Comparison of ENCODE assay signal across 11 cellular contexts in genomic region chr4:181261279-181261678, GRCh38.
DNase-seq lines count a peak whose midpoint lies in the region; ATAC-seq and TF ChIP-seq lines count a peak whose summit lies in the region.
"Had no signal": no experiment of that assay in that cellular context is flagged by ENCODE, and none has a peak within 500 bp of the region (broad histone marks: within the 10 kb centered on the region; RNA-seq: fewer than 3 reads in every experiment).

No MANE protein-coding gene starts in this region.

- H3K4me1 Mint-ChIP-seq in nephron (peaks cover 5% of the 10 kb centered on the region), natural killer cell (no peaks in the 10 kb centered on the region)
- H3K4me1 Mint-ChIP-seq in activated naive CD4-positive, alpha-beta T cell treated with anti-CD3 and anti-CD28 coated beads, Interleukin-2, amount 10 ng/mL, durations not matched to agents 7 days and 5 days: no peaks in the 10 kb centered on the region

- intact Hi-C loops in natural killer cell (cut with micrococcal nuclease): no loop called here

- ATAC-seq in GM19351 (IDR thresholded peaks at IDR 0.05; ENCODE audit: unreplicated experiment) (no peak), natural killer cell (no peak)
- ATAC-seq: activated CD4-positive, CD25-positive, alpha-beta regulatory T cell treated with anti-CD3 and anti-CD28 coated beads, Interleukin-2, amount 50 U/mL, for 24 hours; left cardiac atrium had no signal

- peak; percentile 29 for DNase-seq in D341Med (ENCODE audit: low spot score)
- peak; percentile 7 for DNase-seq in amniotic stem cell (lab: John Stamatoyannopoulos, UW)
- DNase-seq in H7: no peak
- DNase-seq in natural killer cell: no peak
- DNase-seq in activated naive CD4-positive, alpha-beta T cell treated with anti-CD3 and anti-CD28 coated beads, Interleukin-2, amount 10 ng/mL, durations not matched to agents 7 days and 5 days: no peak
- DNase-seq: left cardiac atrium, Peyer's patch had no signal

- no peaks in the 10 kb centered on the region for H3K36me3 ChIP-seq in H7 (replicated peaks; ENCODE audit: control insufficient read depth, insufficient read depth, low read length)
- H3K36me3 ChIP-seq: Peyer's patch had no signal

- CTCF ChIA-PET in activated naive CD4-positive, alpha-beta T cell treated with anti-CD3 and anti-CD28 coated beads, Interleukin-2, amount 10 ng/mL, durations not matched to agents 7 days and 5 days (lab: Charles Lee): no interaction called here

- no peak overlapping the region for H3K4me3 ChIP-seq in H7 (ENCODE audit: insufficient read depth, low read depth, low read length)
- H3K4me3 ChIP-seq: Peyer's patch had no signal

- H3K27me3 Mint-ChIP-seq in nephron (ENCODE audit: low read depth) (peaks cover 4% of the 10 kb centered on the region), natural killer cell (ENCODE audit: low read depth in 2 of 2) (no peaks in the 10 kb centered on the region)
- no peaks in the 10 kb centered on the region for H3K27me3 Mint-ChIP-seq in activated naive CD4-positive, alpha-beta T cell treated with anti-CD3 and anti-CD28 coated beads, Interleukin-2, amount 10 ng/mL, durations not matched to agents 7 days and 5 days

- H3K27ac Mint-ChIP-seq in nephron: no peak overlapping the region
- H3K27ac Mint-ChIP-seq in natural killer cell: no peak overlapping the region
- H3K27ac Mint-ChIP-seq in activated naive CD4-positive, alpha-beta T cell treated with anti-CD3 and anti-CD28 coated beads, Interleukin-2, amount 10 ng/mL, durations not matched to agents 7 days and 5 days: no peak overlapping the region

- no peak overlapping the region for H3K4me3 Mint-ChIP-seq in nephron
- no peak overlapping the region for H3K4me3 Mint-ChIP-seq in natural killer cell
- no peak overlapping the region for H3K4me3 Mint-ChIP-seq in activated naive CD4-positive, alpha-beta T cell treated with anti-CD3 and anti-CD28 coated beads, Interleukin-2, amount 10 ng/mL, durations not matched to agents 7 days and 5 days

- H3K36me3 Mint-ChIP-seq in nephron (ENCODE audit: low read depth) (no peaks in the 10 kb centered on the region), natural killer cell (peaks cover 8% of the 10 kb centered on the region)
- no peaks in the 10 kb centered on the region for H3K36me3 Mint-ChIP-seq in activated naive CD4-positive, alpha-beta T cell treated with anti-CD3 and anti-CD28 coated beads, Interleukin-2, amount 10 ng/mL, durations not matched to agents 7 days and 5 days

- TF ChIP-seq CTCF in nephron (IDR thresholded peaks at IDR 0.05; ENCODE audit: unreplicated experiment in 3 of 3) (peak; percentile 30 to 57 (median 51)), natural killer cell (IDR thresholded peaks at IDR 0.05) (no peak)

- TF ChIP-seq RAD21 in Ishikawa (IDR thresholded peaks at IDR 0.05; ENCODE audit: low read depth): peak; percentile 35; the same call in 1 of the 2 replicates

- TF ChIP-seq EP300 in Ishikawa (IDR thresholded peaks at IDR 0.05; ENCODE audit: borderline replicate concordance): no peak

- no peaks in the 10 kb centered on the region for H3K27me3 ChIP-seq in H7 (ENCODE audit: control insufficient read depth, insufficient read depth, low read length)
- H3K27me3 ChIP-seq: Peyer's patch had no signal

- no peaks in the 10 kb centered on the region for H3K9me3 Mint-ChIP-seq in nephron
- H3K9me3 Mint-ChIP-seq in natural killer cell: peaks cover 6 to 13% of the 10 kb centered on the region in 2 donors
- no peaks in the 10 kb centered on the region for H3K9me3 Mint-ChIP-seq in activated naive CD4-positive, alpha-beta T cell treated with anti-CD3 and anti-CD28 coated beads, Interleukin-2, amount 10 ng/mL, durations not matched to agents 7 days and 5 days

TF ChIP-seq in Ishikawa, 13 proteins besides CTCF, POLR2A, EP300 and RAD21:
- no peak for TF ChIP-seq TCF12 (IDR thresholded peaks at IDR 0.05; ENCODE audit: low read depth)
- TF ChIP-seq TAF1 (IDR thresholded peaks at IDR 0.05; ENCODE audit: low read depth): no peak
- TF ChIP-seq MAX (IDR thresholded peaks at IDR 0.05): no peak
- no peak for TF ChIP-seq TEAD4 (IDR thresholded peaks at IDR 0.05)
- no peak for TF ChIP-seq CEBPB (IDR thresholded peaks at IDR 0.05)
- no peak for TF ChIP-seq ZBTB7A (IDR thresholded peaks at IDR 0.05; ENCODE audit: low read depth)
- TF ChIP-seq, protein P1, sequence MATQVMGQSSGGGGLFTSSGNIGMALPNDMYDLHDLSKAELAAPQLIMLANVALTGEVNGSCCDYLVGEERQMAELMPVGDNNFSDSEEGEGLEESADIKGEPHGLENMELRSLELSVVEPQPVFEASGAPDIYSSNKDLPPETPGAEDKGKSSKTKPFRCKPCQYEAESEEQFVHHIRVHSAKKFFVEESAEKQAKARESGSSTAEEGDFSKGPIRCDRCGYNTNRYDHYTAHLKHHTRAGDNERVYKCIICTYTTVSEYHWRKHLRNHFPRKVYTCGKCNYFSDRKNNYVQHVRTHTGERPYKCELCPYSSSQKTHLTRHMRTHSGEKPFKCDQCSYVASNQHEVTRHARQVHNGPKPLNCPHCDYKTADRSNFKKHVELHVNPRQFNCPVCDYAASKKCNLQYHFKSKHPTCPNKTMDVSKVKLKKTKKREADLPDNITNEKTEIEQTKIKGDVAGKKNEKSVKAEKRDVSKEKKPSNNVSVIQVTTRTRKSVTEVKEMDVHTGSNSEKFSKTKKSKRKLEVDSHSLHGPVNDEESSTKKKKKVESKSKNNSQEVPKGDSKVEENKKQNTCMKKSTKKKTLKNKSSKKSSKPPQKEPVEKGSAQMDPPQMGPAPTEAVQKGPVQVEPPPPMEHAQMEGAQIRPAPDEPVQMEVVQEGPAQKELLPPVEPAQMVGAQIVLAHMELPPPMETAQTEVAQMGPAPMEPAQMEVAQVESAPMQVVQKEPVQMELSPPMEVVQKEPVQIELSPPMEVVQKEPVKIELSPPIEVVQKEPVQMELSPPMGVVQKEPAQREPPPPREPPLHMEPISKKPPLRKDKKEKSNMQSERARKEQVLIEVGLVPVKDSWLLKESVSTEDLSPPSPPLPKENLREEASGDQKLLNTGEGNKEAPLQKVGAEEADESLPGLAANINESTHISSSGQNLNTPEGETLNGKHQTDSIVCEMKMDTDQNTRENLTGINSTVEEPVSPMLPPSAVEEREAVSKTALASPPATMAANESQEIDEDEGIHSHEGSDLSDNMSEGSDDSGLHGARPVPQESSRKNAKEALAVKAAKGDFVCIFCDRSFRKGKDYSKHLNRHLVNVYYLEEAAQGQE (IDR thresholded peaks at IDR 0.05; ENCODE audit: low read depth): no peak
- TF ChIP-seq, protein P2, sequence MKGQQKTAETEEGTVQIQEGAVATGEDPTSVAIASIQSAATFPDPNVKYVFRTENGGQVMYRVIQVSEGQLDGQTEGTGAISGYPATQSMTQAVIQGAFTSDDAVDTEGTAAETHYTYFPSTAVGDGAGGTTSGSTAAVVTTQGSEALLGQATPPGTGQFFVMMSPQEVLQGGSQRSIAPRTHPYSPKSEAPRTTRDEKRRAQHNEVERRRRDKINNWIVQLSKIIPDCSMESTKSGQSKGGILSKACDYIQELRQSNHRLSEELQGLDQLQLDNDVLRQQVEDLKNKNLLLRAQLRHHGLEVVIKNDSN (IDR thresholded peaks at IDR 0.05): no peak
- TF ChIP-seq CREB1 (IDR thresholded peaks at IDR 0.05; ENCODE audit: low read depth): no peak
- no peak for TF ChIP-seq FOXM1 (IDR thresholded peaks at IDR 0.05; ENCODE audit: borderline replicate concordance, low read depth)
- TF ChIP-seq YY1 (IDR thresholded peaks at IDR 0.05; ENCODE audit: low read depth): no peak
- no peak for TF ChIP-seq EGR1 (IDR thresholded peaks at IDR 0.05)
- no peak for TF ChIP-seq NFIC (IDR thresholded peaks at IDR 0.05)
TF ChIP-seq in Ishikawa: peak in this region for 0.

Comparison
In these comparisons a context has a peak if more than half of its experiments do, and no peak if none do; other contexts are left out.
1. DNase-seq: peak in D341Med (single experiment) and amniotic stem cell (single experiment); none in H7 (single experiment), natural killer cell (single experiment) and activated naive CD4-positive, alpha-beta T cell treated with anti-CD3 and anti-CD28 coated beads, Interleukin-2, amount 10 ng/mL, durations not matched to agents 7 days and 5 days (single experiment).